1 cellular context compared by ENCODE assay signal in the genomic region with DNA sequence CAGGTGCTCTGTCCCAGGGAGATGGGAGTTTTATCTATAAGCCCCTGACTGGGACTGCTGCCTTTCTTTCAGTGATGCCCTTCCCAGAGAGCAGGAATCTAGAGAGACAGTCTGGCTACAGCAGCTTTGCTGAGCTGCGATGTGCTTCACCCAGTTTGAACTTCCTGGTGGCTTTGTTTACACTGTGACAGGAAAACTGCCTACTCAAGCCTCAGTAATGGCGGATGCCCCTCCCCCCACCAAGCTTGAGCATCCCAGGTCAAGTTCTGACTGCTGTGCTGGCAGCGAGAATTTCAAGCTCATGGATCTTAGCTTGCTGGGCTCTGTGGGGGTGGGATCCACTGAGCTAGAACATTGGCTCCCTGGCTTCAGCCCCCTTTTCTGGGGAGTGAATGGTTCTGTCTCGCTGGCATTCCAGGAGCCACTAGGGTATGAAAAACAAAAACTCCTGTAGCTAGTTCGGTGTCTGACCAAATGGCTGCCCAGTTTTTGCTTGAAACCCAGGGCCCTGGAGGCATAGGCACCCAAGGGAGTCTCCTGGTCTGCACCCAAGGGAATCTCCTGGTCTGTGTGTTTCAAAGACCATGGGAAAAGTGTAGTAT.
TF ChIP-seq lines count a peak whose summit lies in the region.

No MANE protein-coding gene starts in this region.

TF ChIP-seq in HepG2, 621 proteins besides CTCF, POLR2A, EP300 and RAD21 (continued from another document and continues in another):
- TF ChIP-seq NFKB2 (CRISPR knock-in tag; IDR thresholded peaks at IDR 0.05; ENCODE audit: borderline replicate concordance) (no peak), EHMT2 (IDR thresholded peaks at IDR 0.05; ENCODE audit: borderline replicate concordance, low read depth, low read length) (no peak), ZNF782 (CRISPR knock-in tag; IDR thresholded peaks at IDR 0.05; ENCODE audit: borderline replicate concordance) (no peak), ZNF589 (CRISPR knock-in tag; conservative IDR thresholded peaks at IDR 0.05) (no peak), HNF4A (CRISPR knock-in tag; IDR thresholded peaks at IDR 0.05) (no peak), ZNF550 (CRISPR knock-in tag; IDR thresholded peaks at IDR 0.05; ENCODE audit: borderline replicate concordance) (no peak), SAP130 (CRISPR knock-in tag; IDR thresholded peaks at IDR 0.05; ENCODE audit: low read depth) (peak; percentile 55; the same call in 1 of the 2 replicates), ZC3H4 (CRISPR knock-in tag; IDR thresholded peaks at IDR 0.05; ENCODE audit: borderline replicate concordance) (no peak), ZNF776 (CRISPR knock-in tag; IDR thresholded peaks at IDR 0.05) (no peak), POLR2G (IDR thresholded peaks at IDR 0.05; ENCODE audit: low read depth, low read length) (no peak), SNRNP70 (IDR thresholded peaks at IDR 0.05; ENCODE audit: low read depth, low read length) (no peak), NKX3-1 (CRISPR knock-in tag; IDR thresholded peaks at IDR 0.05) (no peak), MIER3 (CRISPR knock-in tag; IDR thresholded peaks at IDR 0.05; ENCODE audit: borderline replicate concordance) (peak; percentile 67; the same call in 1 of the 2 replicates), TRIM24 (CRISPR knock-in tag; IDR thresholded peaks at IDR 0.05) (no peak), KLF13 (CRISPR knock-in tag; IDR thresholded peaks at IDR 0.05) (no peak), PHB2 (IDR thresholded peaks at IDR 0.05; ENCODE audit: partially characterized antibody) (no peak), STAG1 (CRISPR knock-in tag; IDR thresholded peaks at IDR 0.05) (no peak), RBAK (CRISPR knock-in tag; IDR thresholded peaks at IDR 0.05) (no peak), ZNF101 (CRISPR knock-in tag; IDR thresholded peaks at IDR 0.05; ENCODE audit: borderline replicate concordance, low read depth) (no peak), GPN1 (CRISPR knock-in tag; IDR thresholded peaks at IDR 0.05; ENCODE audit: borderline replicate concordance) (no peak), ZNF570 (CRISPR knock-in tag; IDR thresholded peaks at IDR 0.05; ENCODE audit: borderline replicate concordance) (no peak), ZMYM4 (CRISPR knock-in tag; IDR thresholded peaks at IDR 0.05) (peak; percentile 84), ZFYVE20 (CRISPR knock-in tag; IDR thresholded peaks at IDR 0.05; ENCODE audit: borderline replicate concordance, low read depth) (no peak), MLLT10 (CRISPR knock-in tag; IDR thresholded peaks at IDR 0.05) (no peak), SP4 (CRISPR knock-in tag; IDR thresholded peaks at IDR 0.05) (no peak), ZNF225 (CRISPR knock-in tag; IDR thresholded peaks at IDR 0.05) (no peak)
- TF ChIP-seq, protein P1, sequence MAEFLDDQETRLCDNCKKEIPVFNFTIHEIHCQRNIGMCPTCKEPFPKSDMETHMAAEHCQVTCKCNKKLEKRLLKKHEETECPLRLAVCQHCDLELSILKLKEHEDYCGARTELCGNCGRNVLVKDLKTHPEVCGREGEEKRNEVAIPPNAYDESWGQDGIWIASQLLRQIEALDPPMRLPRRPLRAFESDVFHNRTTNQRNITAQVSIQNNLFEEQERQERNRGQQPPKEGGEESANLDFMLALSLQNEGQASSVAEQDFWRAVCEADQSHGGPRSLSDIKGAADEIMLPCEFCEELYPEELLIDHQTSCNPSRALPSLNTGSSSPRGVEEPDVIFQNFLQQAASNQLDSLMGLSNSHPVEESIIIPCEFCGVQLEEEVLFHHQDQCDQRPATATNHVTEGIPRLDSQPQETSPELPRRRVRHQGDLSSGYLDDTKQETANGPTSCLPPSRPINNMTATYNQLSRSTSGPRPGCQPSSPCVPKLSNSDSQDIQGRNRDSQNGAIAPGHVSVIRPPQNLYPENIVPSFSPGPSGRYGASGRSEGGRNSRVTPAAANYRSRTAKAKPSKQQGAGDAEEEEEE (CRISPR knock-in tag; IDR thresholded peaks at IDR 0.05; ENCODE audit: borderline replicate concordance), result no peak
- TF ChIP-seq, protein P2, sequence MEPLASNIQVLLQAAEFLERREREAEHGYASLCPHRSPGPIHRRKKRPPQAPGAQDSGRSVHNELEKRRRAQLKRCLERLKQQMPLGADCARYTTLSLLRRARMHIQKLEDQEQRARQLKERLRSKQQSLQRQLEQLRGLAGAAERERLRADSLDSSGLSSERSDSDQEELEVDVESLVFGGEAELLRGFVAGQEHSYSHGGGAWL (CRISPR knock-in tag; IDR thresholded peaks at IDR 0.05), result no peak
- TF ChIP-seq, protein P3, sequence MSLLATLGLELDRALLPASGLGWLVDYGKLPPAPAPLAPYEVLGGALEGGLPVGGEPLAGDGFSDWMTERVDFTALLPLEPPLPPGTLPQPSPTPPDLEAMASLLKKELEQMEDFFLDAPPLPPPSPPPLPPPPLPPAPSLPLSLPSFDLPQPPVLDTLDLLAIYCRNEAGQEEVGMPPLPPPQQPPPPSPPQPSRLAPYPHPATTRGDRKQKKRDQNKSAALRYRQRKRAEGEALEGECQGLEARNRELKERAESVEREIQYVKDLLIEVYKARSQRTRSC (CRISPR knock-in tag; IDR thresholded peaks at IDR 0.05; ENCODE audit: low read depth), result no peak
- TF ChIP-seq, protein P4, sequence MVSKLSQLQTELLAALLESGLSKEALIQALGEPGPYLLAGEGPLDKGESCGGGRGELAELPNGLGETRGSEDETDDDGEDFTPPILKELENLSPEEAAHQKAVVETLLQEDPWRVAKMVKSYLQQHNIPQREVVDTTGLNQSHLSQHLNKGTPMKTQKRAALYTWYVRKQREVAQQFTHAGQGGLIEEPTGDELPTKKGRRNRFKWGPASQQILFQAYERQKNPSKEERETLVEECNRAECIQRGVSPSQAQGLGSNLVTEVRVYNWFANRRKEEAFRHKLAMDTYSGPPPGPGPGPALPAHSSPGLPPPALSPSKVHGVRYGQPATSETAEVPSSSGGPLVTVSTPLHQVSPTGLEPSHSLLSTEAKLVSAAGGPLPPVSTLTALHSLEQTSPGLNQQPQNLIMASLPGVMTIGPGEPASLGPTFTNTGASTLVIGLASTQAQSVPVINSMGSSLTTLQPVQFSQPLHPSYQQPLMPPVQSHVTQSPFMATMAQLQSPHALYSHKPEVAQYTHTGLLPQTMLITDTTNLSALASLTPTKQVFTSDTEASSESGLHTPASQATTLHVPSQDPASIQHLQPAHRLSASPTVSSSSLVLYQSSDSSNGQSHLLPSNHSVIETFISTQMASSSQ (IDR thresholded peaks at IDR 0.05; ENCODE audit: low read depth), result no peak
- TF ChIP-seq, protein P4 (CRISPR knock-in tag; IDR thresholded peaks at IDR 0.05; ENCODE audit: borderline replicate concordance), result no peak
- TF ChIP-seq, protein P5, sequence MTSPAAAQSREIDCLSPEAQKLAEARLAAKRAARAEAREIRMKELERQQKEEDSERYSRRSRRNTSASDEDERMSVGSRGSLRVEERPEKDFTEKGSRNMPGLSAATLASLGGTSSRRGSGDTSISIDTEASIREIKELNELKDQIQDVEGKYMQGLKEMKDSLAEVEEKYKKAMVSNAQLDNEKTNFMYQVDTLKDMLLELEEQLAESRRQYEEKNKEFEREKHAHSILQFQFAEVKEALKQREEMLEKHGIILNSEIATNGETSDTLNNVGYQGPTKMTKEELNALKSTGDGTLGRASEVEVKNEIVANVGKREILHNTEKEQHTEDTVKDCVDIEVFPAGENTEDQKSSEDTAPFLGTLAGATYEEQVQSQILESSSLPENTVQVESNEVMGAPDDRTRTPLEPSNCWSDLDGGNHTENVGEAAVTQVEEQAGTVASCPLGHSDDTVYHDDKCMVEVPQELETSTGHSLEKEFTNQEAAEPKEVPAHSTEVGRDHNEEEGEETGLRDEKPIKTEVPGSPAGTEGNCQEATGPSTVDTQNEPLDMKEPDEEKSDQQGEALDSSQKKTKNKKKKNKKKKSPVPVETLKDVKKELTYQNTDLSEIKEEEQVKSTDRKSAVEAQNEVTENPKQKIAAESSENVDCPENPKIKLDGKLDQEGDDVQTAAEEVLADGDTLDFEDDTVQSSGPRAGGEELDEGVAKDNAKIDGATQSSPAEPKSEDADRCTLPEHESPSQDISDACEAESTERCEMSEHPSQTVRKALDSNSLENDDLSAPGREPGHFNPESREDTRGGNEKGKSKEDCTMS (CRISPR knock-in tag; conservative IDR thresholded peaks at IDR 0.05), result no peak
- TF ChIP-seq, protein P6, sequence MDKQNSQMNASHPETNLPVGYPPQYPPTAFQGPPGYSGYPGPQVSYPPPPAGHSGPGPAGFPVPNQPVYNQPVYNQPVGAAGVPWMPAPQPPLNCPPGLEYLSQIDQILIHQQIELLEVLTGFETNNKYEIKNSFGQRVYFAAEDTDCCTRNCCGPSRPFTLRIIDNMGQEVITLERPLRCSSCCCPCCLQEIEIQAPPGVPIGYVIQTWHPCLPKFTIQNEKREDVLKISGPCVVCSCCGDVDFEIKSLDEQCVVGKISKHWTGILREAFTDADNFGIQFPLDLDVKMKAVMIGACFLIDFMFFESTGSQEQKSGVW (CRISPR knock-in tag; IDR thresholded peaks at IDR 0.05; ENCODE audit: borderline replicate concordance), result no peak
- TF ChIP-seq, protein P7, sequence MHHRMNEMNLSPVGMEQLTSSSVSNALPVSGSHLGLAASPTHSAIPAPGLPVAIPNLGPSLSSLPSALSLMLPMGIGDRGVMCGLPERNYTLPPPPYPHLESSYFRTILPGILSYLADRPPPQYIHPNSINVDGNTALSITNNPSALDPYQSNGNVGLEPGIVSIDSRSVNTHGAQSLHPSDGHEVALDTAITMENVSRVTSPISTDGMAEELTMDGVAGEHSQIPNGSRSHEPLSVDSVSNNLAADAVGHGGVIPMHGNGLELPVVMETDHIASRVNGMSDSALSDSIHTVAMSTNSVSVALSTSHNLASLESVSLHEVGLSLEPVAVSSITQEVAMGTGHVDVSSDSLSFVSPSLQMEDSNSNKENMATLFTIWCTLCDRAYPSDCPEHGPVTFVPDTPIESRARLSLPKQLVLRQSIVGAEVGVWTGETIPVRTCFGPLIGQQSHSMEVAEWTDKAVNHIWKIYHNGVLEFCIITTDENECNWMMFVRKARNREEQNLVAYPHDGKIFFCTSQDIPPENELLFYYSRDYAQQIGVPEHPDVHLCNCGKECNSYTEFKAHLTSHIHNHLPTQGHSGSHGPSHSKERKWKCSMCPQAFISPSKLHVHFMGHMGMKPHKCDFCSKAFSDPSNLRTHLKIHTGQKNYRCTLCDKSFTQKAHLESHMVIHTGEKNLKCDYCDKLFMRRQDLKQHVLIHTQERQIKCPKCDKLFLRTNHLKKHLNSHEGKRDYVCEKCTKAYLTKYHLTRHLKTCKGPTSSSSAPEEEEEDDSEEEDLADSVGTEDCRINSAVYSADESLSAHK (CRISPR knock-in tag; IDR thresholded peaks at IDR 0.05; ENCODE audit: borderline replicate concordance), result no peak
- TF ChIP-seq, protein P8, sequence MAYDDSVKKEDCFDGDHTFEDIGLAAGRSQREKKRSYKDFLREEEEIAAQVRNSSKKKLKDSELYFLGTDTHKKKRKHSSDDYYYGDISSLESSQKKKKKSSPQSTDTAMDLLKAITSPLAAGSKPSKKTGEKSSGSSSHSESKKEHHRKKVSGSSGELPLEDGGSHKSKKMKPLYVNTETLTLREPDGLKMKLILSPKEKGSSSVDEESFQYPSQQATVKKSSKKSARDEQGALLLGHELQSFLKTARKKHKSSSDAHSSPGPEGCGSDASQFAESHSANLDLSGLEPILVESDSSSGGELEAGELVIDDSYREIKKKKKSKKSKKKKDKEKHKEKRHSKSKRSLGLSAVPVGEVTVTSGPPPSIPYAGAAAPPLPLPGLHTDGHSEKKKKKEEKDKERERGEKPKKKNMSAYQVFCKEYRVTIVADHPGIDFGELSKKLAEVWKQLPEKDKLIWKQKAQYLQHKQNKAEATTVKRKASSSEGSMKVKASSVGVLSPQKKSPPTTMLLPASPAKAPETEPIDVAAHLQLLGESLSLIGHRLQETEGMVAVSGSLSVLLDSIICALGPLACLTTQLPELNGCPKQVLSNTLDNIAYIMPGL (CRISPR knock-in tag; IDR thresholded peaks at IDR 0.05; ENCODE audit: borderline replicate concordance in 1 of 2, low read depth in 1 of 2), result no peak
- TF ChIP-seq, protein P9, sequence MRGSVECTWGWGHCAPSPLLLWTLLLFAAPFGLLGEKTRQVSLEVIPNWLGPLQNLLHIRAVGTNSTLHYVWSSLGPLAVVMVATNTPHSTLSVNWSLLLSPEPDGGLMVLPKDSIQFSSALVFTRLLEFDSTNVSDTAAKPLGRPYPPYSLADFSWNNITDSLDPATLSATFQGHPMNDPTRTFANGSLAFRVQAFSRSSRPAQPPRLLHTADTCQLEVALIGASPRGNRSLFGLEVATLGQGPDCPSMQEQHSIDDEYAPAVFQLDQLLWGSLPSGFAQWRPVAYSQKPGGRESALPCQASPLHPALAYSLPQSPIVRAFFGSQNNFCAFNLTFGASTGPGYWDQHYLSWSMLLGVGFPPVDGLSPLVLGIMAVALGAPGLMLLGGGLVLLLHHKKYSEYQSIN (CRISPR knock-in tag; IDR thresholded peaks at IDR 0.05; ENCODE audit: borderline replicate concordance), result no peak
- TF ChIP-seq, protein P10, sequence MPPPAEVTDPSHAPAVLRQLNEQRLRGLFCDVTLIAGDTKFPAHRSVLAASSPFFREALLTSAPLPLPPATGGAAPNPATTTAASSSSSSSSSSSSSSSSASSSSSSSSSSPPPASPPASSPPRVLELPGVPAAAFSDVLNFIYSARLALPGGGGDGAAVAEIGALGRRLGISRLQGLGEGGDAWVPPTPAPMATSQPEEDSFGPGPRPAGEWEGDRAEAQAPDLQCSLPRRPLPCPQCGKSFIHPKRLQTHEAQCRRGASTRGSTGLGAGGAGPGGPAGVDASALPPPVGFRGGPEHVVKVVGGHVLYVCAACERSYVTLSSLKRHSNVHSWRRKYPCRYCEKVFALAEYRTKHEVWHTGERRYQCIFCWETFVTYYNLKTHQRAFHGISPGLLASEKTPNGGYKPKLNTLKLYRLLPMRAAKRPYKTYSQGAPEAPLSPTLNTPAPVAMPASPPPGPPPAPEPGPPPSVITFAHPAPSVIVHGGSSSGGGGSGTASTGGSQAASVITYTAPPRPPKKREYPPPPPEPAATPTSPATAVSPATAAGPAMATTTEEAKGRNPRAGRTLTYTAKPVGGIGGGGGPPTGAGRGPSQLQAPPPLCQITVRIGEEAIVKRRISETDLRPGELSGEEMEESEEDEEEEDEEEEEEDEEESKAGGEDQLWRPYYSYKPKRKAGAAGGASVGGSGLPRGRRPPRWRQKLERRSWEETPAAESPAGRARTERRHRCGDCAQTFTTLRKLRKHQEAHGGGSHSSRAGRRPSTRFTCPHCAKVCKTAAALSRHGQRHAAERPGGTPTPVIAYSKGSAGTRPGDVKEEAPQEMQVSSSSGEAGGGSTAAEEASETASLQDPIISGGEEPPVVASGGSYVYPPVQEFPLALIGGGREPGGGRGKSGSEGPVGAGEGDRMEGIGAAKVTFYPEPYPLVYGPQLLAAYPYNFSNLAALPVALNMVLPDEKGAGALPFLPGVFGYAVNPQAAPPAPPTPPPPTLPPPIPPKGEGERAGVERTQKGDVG (CRISPR knock-in tag; IDR thresholded peaks at IDR 0.05; ENCODE audit: borderline replicate concordance), result no peak
- TF ChIP-seq, protein P11, sequence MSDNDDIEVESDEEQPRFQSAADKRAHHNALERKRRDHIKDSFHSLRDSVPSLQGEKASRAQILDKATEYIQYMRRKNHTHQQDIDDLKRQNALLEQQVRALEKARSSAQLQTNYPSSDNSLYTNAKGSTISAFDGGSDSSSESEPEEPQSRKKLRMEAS (IDR thresholded peaks at IDR 0.05), result peak; percentile 18; the same call in 1 of the 2 replicates
